In the genomic region with DNA sequence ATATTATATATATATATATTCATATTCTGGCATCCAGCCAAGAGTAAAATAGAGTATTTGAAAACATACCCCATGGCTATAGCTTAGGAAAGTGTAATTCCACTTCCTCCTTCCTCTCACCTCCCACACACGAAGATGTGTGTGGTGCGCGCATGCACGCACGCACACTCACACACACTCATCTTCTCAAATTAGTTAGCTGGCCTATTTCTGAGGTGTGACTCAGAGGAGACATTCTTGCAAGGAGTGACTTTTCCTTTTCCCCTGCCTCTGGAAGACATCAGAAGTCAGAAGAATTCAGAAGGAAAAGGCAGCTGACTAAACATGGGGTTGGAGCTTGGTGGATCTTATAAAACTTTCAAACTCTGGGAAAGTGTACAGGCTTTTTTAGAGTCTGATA, we compare ENCODE assay signal across 8 cellular contexts. TPM values are rescaled to one million over a fixed set of nuclear protein-coding genes. Genes with fewer than 3 reads are reported as not detected.
DNase-seq lines count a peak whose midpoint lies in the region; ATAC-seq, FAIRE-seq and TF ChIP-seq lines count a peak whose summit lies in the region.

No MANE protein-coding gene starts in this region.

- peak overlapping the region; percentile 20 for H3K27ac Mint-ChIP-seq in osteocyte (ENCODE audit: unreplicated experiment)

- intact Hi-C loops in K562 (cut with micrococcal nuclease) (no loop called here), OCI-LY7 (cut with micrococcal nuclease; ENCODE audit: unreplicated experiment) (no loop called here)

- BruUV-seq in K562 (replicated peaks; lab: Mats Ljungman, UMichigan): no TSS peak
- BruUV-seq in OCI-LY7 (replicated peaks; lab: Mats Ljungman, UMichigan): no TSS peak

- H3K79me2 ChIP-seq in K562 (ENCODE audit: control insufficient read depth, insufficient read depth, low read length) (no peaks in the 10 kb centered on the region), OCI-LY7 (ENCODE audit: insufficient read depth, low read depth, low read length) (no peaks in the 10 kb centered on the region)

- POLR2A ChIA-PET in K562 (lab: Yijun Ruan, JAX) (no interaction called here), OCI-LY7 (lab: Charles Lee) (interaction anchor here (0.9 to 1.1 kb wide), 2 partner anchors 9 to 53 kb away, joined by 3 read pairs; no protein-coding TSS in a partner anchor)

- no peak overlapping the region for H2AFZ ChIP-seq in K562 (ENCODE audit: low read depth, low read length)
- no peak overlapping the region for H2AFZ ChIP-seq in OCI-LY7 (ENCODE audit: low read length)

- FAIRE-seq in K562 (lab: Jason Lieb, UNC): no peak

- WGBS in K562 (ENCODE audit: insufficient coverage, low coverage, missing lambda C conversion rate): 23% methylated on average over 5 of the region's 5 CpGs

- CTCF ChIA-PET in K562 (lab: Yijun Ruan, JAX; ENCODE audit: low intra/inter-chr PET ratio): no interaction called here
- CTCF ChIA-PET in OCI-LY7 (lab: Charles Lee; ENCODE audit: unreplicated experiment): no interaction called here

- H3K4me1 Mint-ChIP-seq in osteocyte (ENCODE audit: unreplicated experiment): peaks cover 36% of the 10 kb centered on the region

- no peak overlapping the region for H3K4me3 ChIP-seq in K562
- no peak overlapping the region for H3K4me3 ChIP-seq in OCI-LY7 (ENCODE audit: low read depth, low read length, poor library complexity, severe bottlenecking)

- TF ChIP-seq RAD21 in K562 (CRISPR knock-in tag; conservative IDR thresholded peaks at IDR 0.05 in 1 of 2, IDR thresholded peaks at IDR 0.05 in 1 of 2): no peak

- no peak for TF ChIP-seq EP300 in K562 (IDR thresholded peaks at IDR 0.05; ENCODE audit: low read length)

- no peaks in the 10 kb centered on the region for H3K9me2 ChIP-seq in OCI-LY7 (ENCODE audit: insufficient read depth, low read length)

- no peaks in the 10 kb centered on the region for H3K9me3 ChIP-seq in K562 (replicated peaks; ENCODE audit: control insufficient read depth, insufficient read depth, low read depth, low read length)
- H3K9me3 ChIP-seq in OCI-LY7 (ENCODE audit: low read length): no peaks in the 10 kb centered on the region

- H3K27ac ChIP-seq in K562 (ENCODE audit: extremely low read depth, low read depth, low read length) (no peak overlapping the region), OCI-LY7 (ENCODE audit: low read depth, low read length, poor library complexity, severe bottlenecking) (no peak overlapping the region)

- no peak for TF ChIP-seq POLR2A in K562 (conservative IDR thresholded peaks at IDR 0.05)

- no peaks in the 10 kb centered on the region for H3K4me1 ChIP-seq in K562 (replicated peaks in 1 of 2; ENCODE audit: control insufficient read depth in 2 of 2, insufficient read depth in 2 of 2, low read length in 2 of 2)
- H3K4me1 ChIP-seq in OCI-LY7 (ENCODE audit: insufficient read depth, low read length, poor library complexity, severe bottlenecking): no peaks in the 10 kb centered on the region

- no peak overlapping the region for H3K4me2 ChIP-seq in K562 (ENCODE audit: insufficient read depth, low read length)
- no peak overlapping the region for H3K4me2 ChIP-seq in OCI-LY7 (ENCODE audit: low read length)

- no peaks in the 10 kb centered on the region for H3K9me1 ChIP-seq in K562 (ENCODE audit: control insufficient read depth, insufficient read depth, low read length)

- H4K20me1 ChIP-seq in K562 (replicated peaks; ENCODE audit: control insufficient read depth, insufficient read depth, low read length) (no peaks in the 10 kb centered on the region), OCI-LY7 (ENCODE audit: insufficient read depth, low read length) (no peaks in the 10 kb centered on the region)

- no peaks in the 10 kb centered on the region; a peak in 1 of 5 replicates for H3K27me3 ChIP-seq in K562 (ENCODE audit: control insufficient read depth in 2 of 2, insufficient read depth in 2 of 2, low read length in 2 of 2)

- ATAC-seq in GM18498 (IDR thresholded peaks at IDR 0.05; ENCODE audit: unreplicated experiment): peak; percentile 41
- peak; percentile 51 for ATAC-seq in HG03066 (IDR thresholded peaks at IDR 0.05; ENCODE audit: low read depth, unreplicated experiment)
- no peak for ATAC-seq in K562

- H3K36me3 ChIP-seq in K562 (ENCODE audit: control insufficient read depth, insufficient read depth, low read length): no peaks in the 10 kb centered on the region
- no peaks in the 10 kb centered on the region for H3K36me3 ChIP-seq in OCI-LY7 (ENCODE audit: insufficient read depth, low read length)

- no peaks in the 10 kb centered on the region for H3K27me3 Mint-ChIP-seq in osteocyte (ENCODE audit: unreplicated experiment)

- no peak overlapping the region for H3K4me3 Mint-ChIP-seq in osteocyte (ENCODE audit: unreplicated experiment)

- H3K36me3 Mint-ChIP-seq in osteocyte (ENCODE audit: unreplicated experiment): no peaks in the 10 kb centered on the region

- in situ Hi-C loops in K562 (cut with MboI): no loop called here

- H3K9ac ChIP-seq in K562 (ENCODE audit: insufficient read depth in 1 of 2, low read depth in 2 of 2, low read length in 2 of 2): no peak overlapping the region

- DNase-seq in K562 (ENCODE audit: extremely low read depth in 1 of 4, low spot score in 3 of 4) (no peak), osteocyte (ENCODE audit: extremely low spot score, unreplicated experiment) (no peak), GM10266 (ENCODE audit: extremely low spot score) (no peak), OCI-LY7 (ENCODE audit: low spot score) (no peak), KG1 (lab: John Stamatoyannopoulos, UW) (no peak)
- DNase-seq in stimulated activated CD4-positive, alpha-beta T cell treated with anti-CD3 and anti-CD28 coated beads, Interleukin-4, amount 100 ng/mL, for 1 hour: no peak

- H3K9me3 Mint-ChIP-seq in osteocyte (ENCODE audit: unreplicated experiment): no peaks in the 10 kb centered on the region

- TF ChIP-seq CTCF in K562 (IDR thresholded peaks at IDR 0.05 in 2 of 3, conservative IDR thresholded peaks at IDR 0.05 in 1 of 3; ENCODE audit: insufficient read depth in 2 of 3, low read depth in 1 of 3, low read length in 3 of 3) (no peak), osteocyte (IDR thresholded peaks at IDR 0.05) (no peak), GM10266 (IDR thresholded peaks at IDR 0.05; ENCODE audit: control insufficient read depth, insufficient read depth, low read depth, missing control alignments) (no peak), OCI-LY7 (conservative IDR thresholded peaks at IDR 0.05; ENCODE audit: low read length) (no peak)

TF ChIP-seq in K562, 482 proteins besides CTCF, POLR2A, EP300 and RAD21:
- TF ChIP-seq PTRF (tag; IDR thresholded peaks at IDR 0.05) (no peak), NFIC (IDR thresholded peaks at IDR 0.05) (peak; percentile 68), ZNF146 (CRISPR knock-in tag; IDR thresholded peaks at IDR 0.05; ENCODE audit: unreplicated experiment) (no peak)

RNA-seq across cellular contexts. Expression of a gene that starts 8.8 kb away (rescaled TPM):
- total RNA-seq in K562 (2011; cell fraction: chromatin; rRNA removed; ENCODE audit: low replicate concordance): not detected in 2 replicates
- not detected in 2 replicates for total RNA-seq in K562 (2011; cell fraction: nucleolus; rRNA removed)
- not detected in 2 replicates for total RNA-seq in K562 (2011; cell fraction: nucleoplasm; rRNA removed)
- total RNA-seq in K562 (2014; rRNA removed) (not detected in 2 replicates), K562 (2014; rRNA removed; fragmentation: Illumina TruSeq; extraction: Trizol) (not detected in 2 replicates), K562 (2015; rRNA removed; fragmentation: Illumina TruSeq; extraction: Trizol) (0.04 TPM in 1 of 2 replicates, not detected in the other), K562 (2021) (not detected in 2 replicates), osteocyte (0.47 and 0.94 TPM in 2 replicates), OCI-LY7 (2022) (0.09 and 0.21 TPM in 2 replicates)
- polyA plus RNA-seq in K562 (2011; rRNA removed) (0.01 TPM in 1 of 2 replicates, not detected in the other), K562 (2014; fragmentation: Illumina TruSeq; extraction: Trizol) (not detected in 2 replicates), K562 (2014; fragmentation: Nextera tagmentation; extraction: Ambion mirVana) (not detected), K562 (2014; rRNA removed) (0.01 TPM in 1 of 2 replicates, not detected in the other)
- not detected in 2 replicates for polyA plus RNA-seq in K562 (2011; cell fraction: cytosol; rRNA removed)
- not detected in 2 replicates for polyA plus RNA-seq in K562 (2011; cell fraction: nucleus; rRNA removed)
- polyA plus RNA-seq in K562 (2012): 0.05 and 0.14 TPM in 2 replicates
- 0.12 TPM in 1 of 2 replicates, not detected in the other for polyA minus RNA-seq in K562 (2011; rRNA and poly(A)+ RNA removed)
- not detected in 2 replicates for polyA minus RNA-seq in K562 (2011; cell fraction: cytosol; rRNA and poly(A)+ RNA removed)
- not detected in 2 replicates for polyA minus RNA-seq in K562 (2011; cell fraction: nucleus; rRNA and poly(A)+ RNA removed)
- not detected in 2 replicates for total RNA-seq in OCI-LY7 (2014; rRNA removed; shearing (Covaris generic))
